Comparison of ENCODE assay signal across 23 cellular contexts in the genomic region with DNA sequence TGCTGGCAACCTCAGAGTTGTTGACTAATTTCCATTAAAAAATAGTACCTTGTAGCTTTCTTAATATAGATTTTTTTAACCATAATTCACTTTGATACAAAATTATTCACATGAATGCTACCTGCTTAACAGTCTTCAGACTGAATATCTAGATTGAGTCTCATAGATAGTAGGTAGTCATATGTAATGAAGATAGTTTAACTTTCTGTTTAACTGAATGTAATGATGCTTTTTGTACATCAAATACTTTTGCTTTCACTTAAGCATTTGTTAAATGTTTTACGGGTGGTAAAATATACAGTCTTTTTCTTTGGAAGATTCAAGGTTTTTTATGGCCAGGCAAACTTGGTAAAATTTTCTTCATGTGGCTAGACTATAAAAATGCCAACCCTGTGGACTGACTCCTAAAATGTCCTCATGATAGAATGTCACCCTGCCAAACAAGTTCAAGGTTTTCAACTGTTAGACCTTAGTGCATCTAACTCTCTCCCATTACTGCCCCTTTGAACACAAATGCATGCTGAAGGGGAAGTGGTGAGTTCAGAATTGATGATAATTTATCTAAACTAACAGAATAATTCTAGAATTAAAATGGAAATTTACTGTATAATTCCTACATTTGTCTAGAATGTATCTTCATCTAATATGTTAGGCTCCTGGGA. TPM values are rescaled to one million over a fixed set of nuclear protein-coding genes. Genes with fewer than 3 reads are reported as not detected.
DNase-seq lines count a peak whose midpoint lies in the region; ATAC-seq lines count a peak whose summit lies in the region.
"Had no signal": no experiment of that assay in that cellular context is flagged by ENCODE, and none has a peak within 500 bp of the region (broad histone marks: within the 10 kb centered on the region; RNA-seq: fewer than 3 reads in every experiment).

No MANE protein-coding gene starts in this region.

- H3K27me3 Mint-ChIP-seq in activated naive CD4-positive, alpha-beta T cell treated with anti-CD3 and anti-CD28 coated beads, Interleukin-2, amount 10 ng/mL, durations not matched to agents 7 days and 5 days, result no peaks in the 10 kb centered on the region
- no peaks in the 10 kb centered on the region for H3K27me3 Mint-ChIP-seq in activated T-helper 17 cell treated with anti-CD3 and anti-CD28 coated beads, Interleukin-2, amount 50 U/mL, for 72 hours

- H3K9me3 ChIP-seq in KOPT-K1 (ENCODE audit: insufficient read depth, low read length, poor library complexity, severe bottlenecking), result no peaks in the 10 kb centered on the region
- H3K9me3 ChIP-seq: ascending aorta, esophagus squamous epithelium had no signal

- H3K4me1 Mint-ChIP-seq in activated naive CD4-positive, alpha-beta T cell treated with anti-CD3 and anti-CD28 coated beads, Interleukin-2, amount 10 ng/mL, durations not matched to agents 7 days and 5 days, result peaks cover 26% of the 10 kb centered on the region
- H3K4me1 Mint-ChIP-seq in activated T-helper 17 cell treated with anti-CD3 and anti-CD28 coated beads, Interleukin-2, amount 50 U/mL, for 72 hours, result peaks cover 31% of the 10 kb centered on the region
- H3K4me1 Mint-ChIP-seq in stimulated activated effector memory CD8-positive, alpha-beta T cell treated with anti-CD3 and anti-CD28 coated beads, Interleukin-12 subunit alpha, Interleukin-12 subunit beta, amount 100 ng/mL, for 72 hours, result peaks cover 47% of the 10 kb centered on the region

- DNase-seq in activated naive CD4-positive, alpha-beta T cell treated with anti-CD3 and anti-CD28 coated beads, Interleukin-2, amount 10 ng/mL, durations not matched to agents 7 days and 5 days, result no peak
- no peak for DNase-seq in activated naive CD4-positive, alpha-beta T cell treated with anti-CD3 and anti-CD28 coated beads, Interleukin-2, amount 50 U/mL, for 72 hours (ENCODE audit: low spot score in 2 of 2)
- DNase-seq in stimulated activated effector memory CD8-positive, alpha-beta T cell treated with anti-CD3 and anti-CD28 coated beads, Interleukin-12 subunit alpha, Interleukin-12 subunit beta, amount 100 ng/mL, for 72 hours (ENCODE audit: low spot score in 2 of 2), result no peak
- no peak for DNase-seq in ureter (ENCODE audit: low spot score)
- DNase-seq: activated gamma-delta T cell; cerebellar nuclear complex; COR-L47; effector CD8-positive, alpha-beta T cell; esophagus squamous epithelium; GM23248; left cardiac atrium; NCI-H1048; NCI-H1930; NCI-H510A; stimulated activated CD4-positive, alpha-beta T cell treated with anti-CD3 and anti-CD28 coated beads, Interleukin-4, amount 100 ng/mL, for 4 hours; SW 1271 had no signal

- H3K4me3 Mint-ChIP-seq in activated naive CD4-positive, alpha-beta T cell treated with anti-CD3 and anti-CD28 coated beads, Interleukin-2, amount 10 ng/mL, durations not matched to agents 7 days and 5 days, result no peak overlapping the region
- H3K4me3 Mint-ChIP-seq in activated T-helper 17 cell treated with anti-CD3 and anti-CD28 coated beads, Interleukin-2, amount 50 U/mL, for 72 hours, result peak overlapping the region; percentile 42
- no peak overlapping the region for H3K4me3 Mint-ChIP-seq in stimulated activated effector memory CD8-positive, alpha-beta T cell treated with anti-CD3 and anti-CD28 coated beads, Interleukin-12 subunit alpha, Interleukin-12 subunit beta, amount 100 ng/mL, for 72 hours
- H3K4me3 Mint-ChIP-seq: neural crest cell had no signal

- H3K9me3 Mint-ChIP-seq in activated naive CD4-positive, alpha-beta T cell treated with anti-CD3 and anti-CD28 coated beads, Interleukin-2, amount 10 ng/mL, durations not matched to agents 7 days and 5 days, result no peaks in the 10 kb centered on the region
- no peaks in the 10 kb centered on the region for H3K9me3 Mint-ChIP-seq in activated naive CD4-positive, alpha-beta T cell treated with anti-CD3 and anti-CD28 coated beads, Interleukin-2, amount 50 U/mL, for 72 hours
- H3K9me3 Mint-ChIP-seq in activated T-helper 17 cell treated with anti-CD3 and anti-CD28 coated beads, Interleukin-2, amount 50 U/mL, for 72 hours, result no peaks in the 10 kb centered on the region
- no peaks in the 10 kb centered on the region for H3K9me3 Mint-ChIP-seq in stimulated activated effector memory CD8-positive, alpha-beta T cell treated with anti-CD3 and anti-CD28 coated beads, Interleukin-12 subunit alpha, Interleukin-12 subunit beta, amount 100 ng/mL, for 72 hours
- H3K9me3 Mint-ChIP-seq: neural crest cell had no signal

- no peaks in the 10 kb centered on the region for H3K36me3 ChIP-seq in KOPT-K1 (ENCODE audit: insufficient read depth, low read length)
- H3K36me3 ChIP-seq: ascending aorta, esophagus squamous epithelium had no signal

- peaks cover 7% of the 10 kb centered on the region for H3K36me3 Mint-ChIP-seq in activated naive CD4-positive, alpha-beta T cell treated with anti-CD3 and anti-CD28 coated beads, Interleukin-2, amount 10 ng/mL, durations not matched to agents 7 days and 5 days
- H3K36me3 Mint-ChIP-seq in activated naive CD4-positive, alpha-beta T cell treated with anti-CD3 and anti-CD28 coated beads, Interleukin-2, amount 50 U/mL, for 72 hours, result no peaks in the 10 kb centered on the region
- H3K36me3 Mint-ChIP-seq in activated T-helper 17 cell treated with anti-CD3 and anti-CD28 coated beads, Interleukin-2, amount 50 U/mL, for 72 hours (ENCODE audit: low read depth), result no peaks in the 10 kb centered on the region
- peaks cover 6% of the 10 kb centered on the region for H3K36me3 Mint-ChIP-seq in stimulated activated effector memory CD8-positive, alpha-beta T cell treated with anti-CD3 and anti-CD28 coated beads, Interleukin-12 subunit alpha, Interleukin-12 subunit beta, amount 100 ng/mL, for 72 hours

- CTCF ChIA-PET in activated naive CD4-positive, alpha-beta T cell treated with anti-CD3 and anti-CD28 coated beads, Interleukin-2, amount 10 ng/mL, durations not matched to agents 7 days and 5 days (lab: Charles Lee), result interaction anchor here (1.5 to 1.9 kb wide), 2 partner anchors 47 to 128 kb away, joined by 3 to 6 read pairs; no protein-coding TSS in a partner anchor

- H3K27ac Mint-ChIP-seq in activated naive CD4-positive, alpha-beta T cell treated with anti-CD3 and anti-CD28 coated beads, Interleukin-2, amount 10 ng/mL, durations not matched to agents 7 days and 5 days, result peak overlapping the region; percentile 50
- H3K27ac Mint-ChIP-seq in activated naive CD4-positive, alpha-beta T cell treated with anti-CD3 and anti-CD28 coated beads, Interleukin-2, amount 50 U/mL, for 72 hours, result no peak overlapping the region
- H3K27ac Mint-ChIP-seq in activated T-helper 17 cell treated with anti-CD3 and anti-CD28 coated beads, Interleukin-2, amount 50 U/mL, for 72 hours, result no peak overlapping the region
- peak overlapping the region; percentile 38 for H3K27ac Mint-ChIP-seq in stimulated activated effector memory CD8-positive, alpha-beta T cell treated with anti-CD3 and anti-CD28 coated beads, Interleukin-12 subunit alpha, Interleukin-12 subunit beta, amount 100 ng/mL, for 72 hours

- peak overlapping the region; percentile 62 for H3K27ac ChIP-seq in KOPT-K1 (ENCODE audit: low read depth, low read length, poor library complexity, severe bottlenecking)
- H3K27ac ChIP-seq: ascending aorta, esophagus squamous epithelium, GM23248, KMS-11, RWPE1 had no signal

- ATAC-seq in activated naive CD4-positive, alpha-beta T cell treated with anti-CD3 and anti-CD28 coated beads, Interleukin-2, amount 50 U/mL, for 72 hours, result no peak
- ATAC-seq in activated T-helper 17 cell treated with anti-CD3 and anti-CD28 coated beads, Interleukin-2, amount 50 U/mL, for 72 hours (replicated peaks), result no peak
- no peak for ATAC-seq in stimulated activated effector memory CD8-positive, alpha-beta T cell treated with anti-CD3 and anti-CD28 coated beads, Interleukin-12 subunit alpha, Interleukin-12 subunit beta, amount 100 ng/mL, for 72 hours
- ATAC-seq in HG02970 (IDR thresholded peaks at IDR 0.05; ENCODE audit: low FRiP score, unreplicated experiment), result no peak
- ATAC-seq: left cardiac atrium had no signal

RNA-seq across cellular contexts. Expression of gene TBPL1, which starts 16.4 kb away (rescaled TPM):
- 10 to 100 TPM; 11.9 to 24.4 TPM for total RNA-seq in activated naive CD4-positive, alpha-beta T cell treated with anti-CD3 and anti-CD28 coated beads, Interleukin-2, amount 50 U/mL, for 72 hours
- 10 to 100 TPM; 14.7 to 25.8 TPM for total RNA-seq in activated T-helper 17 cell treated with anti-CD3 and anti-CD28 coated beads, Interleukin-2, amount 50 U/mL, for 72 hours
- total RNA-seq in ureter, result 22.2 TPM

Comparison
In these comparisons a context has a peak if more than half of its experiments do, and no peak if none do; other contexts are left out.
1. H3K27ac Mint-ChIP-seq: peak in activated naive CD4-positive, alpha-beta T cell treated with anti-CD3 and anti-CD28 coated beads, Interleukin-2, amount 10 ng/mL, durations not matched to agents 7 days and 5 days (single experiment) and stimulated activated effector memory CD8-positive, alpha-beta T cell treated with anti-CD3 and anti-CD28 coated beads, Interleukin-12 subunit alpha, Interleukin-12 subunit beta, amount 100 ng/mL, for 72 hours (single experiment); none in activated naive CD4-positive, alpha-beta T cell treated with anti-CD3 and anti-CD28 coated beads, Interleukin-2, amount 50 U/mL, for 72 hours (0 of 2) and activated T-helper 17 cell treated with anti-CD3 and anti-CD28 coated beads, Interleukin-2, amount 50 U/mL, for 72 hours (single experiment).